In genomic region chr13:107582171-107582570, GRCh38 we compare ENCODE assay signal across 10 cellular contexts.
"Had no signal": no experiment of that assay in that cellular context is flagged by ENCODE, and none has a peak within 500 bp of the region (broad histone marks: within the 10 kb centered on the region; RNA-seq: fewer than 3 reads in every experiment).

No MANE protein-coding gene starts in this region.

- H3K9me3 ChIP-seq: HAP-1 had no signal

- H3K9ac ChIP-seq: GM23248 had no signal

- H3K4me3 ChIP-seq: GM23248, GM23338, HAP-1 had no signal

- H3K4me2 ChIP-seq: GM23338 had no signal

- DNase-seq: GM23248, GOT3, H7, H9, HCEC 1CT, HFFc6 had no signal

- H3K36me3 ChIP-seq: HAP-1 had no signal

- ATAC-seq: GM23338, HCT116 had no signal

- H3K4me1 ChIP-seq: HAP-1 had no signal

- H3K27ac ChIP-seq: GM23248 had no signal

- FAIRE-seq: H1 had no signal

- H2AFZ ChIP-seq: GM23248, GM23338 had no signal
